Comparison of ENCODE assay signal across 11 cellular contexts in genomic region chr5:55364537-55365055, GRCh38. TPM values are rescaled to one million over a fixed set of nuclear protein-coding genes. Genes with fewer than 3 reads are reported as not detected.
DNase-seq lines count a peak whose midpoint lies in the region; ATAC-seq, FAIRE-seq and TF ChIP-seq lines count a peak whose summit lies in the region.
"Had no signal": no experiment of that assay in that cellular context is flagged by ENCODE, and none has a peak within 500 bp of the region (broad histone marks: within the 10 kb centered on the region; RNA-seq: fewer than 3 reads in every experiment).

No MANE protein-coding gene starts in this region.

- TF ChIP-seq EP300 in SK-N-SH (IDR thresholded peaks at IDR 0.05; ENCODE audit: borderline replicate concordance in 1 of 2, low read depth in 1 of 2, low read length in 1 of 2), result no peak

- no peak overlapping the region for H3K4me2 ChIP-seq in SK-N-SH

- no peak overlapping the region for H2AFZ ChIP-seq in SK-N-SH (ENCODE audit: low read depth)

- H3K27me3 ChIP-seq in SK-N-SH (ENCODE audit: insufficient read depth), result no peaks in the 10 kb centered on the region
- H3K27me3 ChIP-seq: ovary had no signal

- POLR2A ChIA-PET in SK-N-SH (lab: Yijun Ruan, JAX), result no interaction called here

- H3K9me3 Mint-ChIP-seq in activated naive CD4-positive, alpha-beta T cell treated with anti-CD3 and anti-CD28 coated beads, Interleukin-2, amount 50 U/mL, for 24 hours, result no peaks in the 10 kb centered on the region
- no peaks in the 10 kb centered on the region for H3K9me3 Mint-ChIP-seq in stimulated activated effector memory CD8-positive, alpha-beta T cell treated with anti-CD3 and anti-CD28 coated beads, Interleukin-12 subunit alpha, Interleukin-12 subunit beta, amount 100 ng/mL, for 72 hours
- H3K9me3 Mint-ChIP-seq: dendritic cell treated with granulocyte-macrophage colony-stimulating factor and Interleukin-4, amounts not matched to agents 40 ng/mL and 50 ng/mL, for 4 days had no signal

- peaks cover 11% of the 10 kb centered on the region for H3K4me1 Mint-ChIP-seq in activated naive CD4-positive, alpha-beta T cell treated with anti-CD3 and anti-CD28 coated beads, Interleukin-2, amount 50 U/mL, for 24 hours
- peaks cover 16% of the 10 kb centered on the region for H3K4me1 Mint-ChIP-seq in stimulated activated effector memory CD8-positive, alpha-beta T cell treated with anti-CD3 and anti-CD28 coated beads, Interleukin-12 subunit alpha, Interleukin-12 subunit beta, amount 100 ng/mL, for 72 hours

- peak; percentile 93 for ATAC-seq in GM21619 (IDR thresholded peaks at IDR 0.05; ENCODE audit: unreplicated experiment)
- peak; percentile 99 for ATAC-seq in HG03378 (IDR thresholded peaks at IDR 0.05; ENCODE audit: unreplicated experiment)
- peak; percentile 98 for ATAC-seq in stimulated activated effector memory CD8-positive, alpha-beta T cell treated with anti-CD3 and anti-CD28 coated beads, Interleukin-12 subunit alpha, Interleukin-12 subunit beta, amount 100 ng/mL, for 72 hours

- no peaks in the 10 kb centered on the region for H4K20me1 ChIP-seq in SK-N-SH (ENCODE audit: insufficient read depth)

- H3F3A ChIP-seq in SK-N-SH (replicated peaks; ENCODE audit: insufficient read depth), result peaks cover 3% of the 10 kb centered on the region

- no peak overlapping the region for H3K9ac ChIP-seq in SK-N-SH

- H3K4me3 ChIP-seq in SK-N-SH (ENCODE audit: low read depth in 2 of 2, low read length in 1 of 2), result no peak overlapping the region
- H3K4me3 ChIP-seq: ovary had no signal

- peaks cover 29 to 43% of the 10 kb centered on the region in 2 experiments for H3K36me3 ChIP-seq in SK-N-SH (replicated peaks in 1 of 2; ENCODE audit: control insufficient read depth in 1 of 2, insufficient read depth in 2 of 2, low read length in 1 of 2)
- H3K36me3 ChIP-seq: ovary had no signal

- no peak overlapping the region for H3K27ac ChIP-seq in SK-N-SH (ENCODE audit: low read depth in 2 of 2, low read length in 1 of 2)
- H3K27ac ChIP-seq: ovary, RWPE1 had no signal

- no peak overlapping the region for H3K4me3 Mint-ChIP-seq in activated naive CD4-positive, alpha-beta T cell treated with anti-CD3 and anti-CD28 coated beads, Interleukin-2, amount 50 U/mL, for 24 hours
- no peak overlapping the region for H3K4me3 Mint-ChIP-seq in stimulated activated effector memory CD8-positive, alpha-beta T cell treated with anti-CD3 and anti-CD28 coated beads, Interleukin-12 subunit alpha, Interleukin-12 subunit beta, amount 100 ng/mL, for 72 hours
- H3K4me3 Mint-ChIP-seq: dendritic cell treated with granulocyte-macrophage colony-stimulating factor and Interleukin-4, amounts not matched to agents 40 ng/mL and 50 ng/mL, for 4 days had no signal

- no peak for FAIRE-seq in HTR-8/SVneo (lab: Jason Lieb, UNC)

- no peak for TF ChIP-seq CTCF in SK-N-SH (IDR thresholded peaks at IDR 0.05)

- peaks cover 5% of the 10 kb centered on the region; the same call in 1 of the 2 replicates for H3K79me2 ChIP-seq in SK-N-SH (ENCODE audit: insufficient read depth)

- H3K36me3 Mint-ChIP-seq in activated naive CD4-positive, alpha-beta T cell treated with anti-CD3 and anti-CD28 coated beads, Interleukin-2, amount 50 U/mL, for 24 hours, result peaks cover 25% of the 10 kb centered on the region
- peaks cover 76% of the 10 kb centered on the region for H3K36me3 Mint-ChIP-seq in stimulated activated effector memory CD8-positive, alpha-beta T cell treated with anti-CD3 and anti-CD28 coated beads, Interleukin-12 subunit alpha, Interleukin-12 subunit beta, amount 100 ng/mL, for 72 hours

- no peaks in the 10 kb centered on the region for H3K9me3 ChIP-seq in SK-N-SH
- H3K9me3 ChIP-seq: ovary had no signal

- H3K4me1 ChIP-seq in SK-N-SH (ENCODE audit: control insufficient read depth in 1 of 2, insufficient read depth in 2 of 2, low read depth in 1 of 2, low read length in 1 of 2), result no peaks in the 10 kb centered on the region

- H3K27ac Mint-ChIP-seq in activated naive CD4-positive, alpha-beta T cell treated with anti-CD3 and anti-CD28 coated beads, Interleukin-2, amount 50 U/mL, for 24 hours, result peak overlapping the region; percentile 14
- H3K27ac Mint-ChIP-seq in stimulated activated effector memory CD8-positive, alpha-beta T cell treated with anti-CD3 and anti-CD28 coated beads, Interleukin-12 subunit alpha, Interleukin-12 subunit beta, amount 100 ng/mL, for 72 hours, result no peak overlapping the region
- H3K27ac Mint-ChIP-seq: dendritic cell treated with granulocyte-macrophage colony-stimulating factor and Interleukin-4, amounts not matched to agents 40 ng/mL and 50 ng/mL, for 4 days had no signal

- H3K27me3 Mint-ChIP-seq in activated naive CD4-positive, alpha-beta T cell treated with anti-CD3 and anti-CD28 coated beads, Interleukin-2, amount 50 U/mL, for 24 hours, result no peaks in the 10 kb centered on the region
- H3K27me3 Mint-ChIP-seq: dendritic cell treated with granulocyte-macrophage colony-stimulating factor and Interleukin-4, amounts not matched to agents 40 ng/mL and 50 ng/mL, for 4 days had no signal

- 98% methylated on average over 4 of the region's 4 CpGs for WGBS in SK-N-SH (ENCODE audit: low lambda C conversion rate)

- no peak for DNase-seq in activated naive CD4-positive, alpha-beta T cell treated with Interleukin-2 at 50 U/mL for 16 hours
- no peak for DNase-seq in stimulated activated effector memory CD8-positive, alpha-beta T cell treated with anti-CD3 and anti-CD28 coated beads, Interleukin-12 subunit alpha, Interleukin-12 subunit beta, amount 100 ng/mL, for 72 hours (ENCODE audit: low spot score in 2 of 2)
- no peak for DNase-seq in DMS153 treated with DMSO at 0.1 percent for 48 hours (lab: John Stamatoyannopoulos, UW; ENCODE audit: unreplicated experiment)
- no peak for DNase-seq in HTR-8/SVneo (ENCODE audit: insufficient read length, low spot score)
- DNase-seq in SK-N-SH, result no peak
- DNase-seq: ovary had no signal

- CTCF ChIA-PET in SK-N-SH (lab: Yijun Ruan, JAX), result no interaction called here

- no peak for TF ChIP-seq RAD21 in SK-N-SH (IDR thresholded peaks at IDR 0.05; ENCODE audit: low read length)

- no peaks in the 10 kb centered on the region for H3K9me2 ChIP-seq in SK-N-SH

TF ChIP-seq in SK-N-SH, 30 proteins besides CTCF, POLR2A, EP300 and RAD21 (continues in another document):
- TF ChIP-seq ZBTB33 (IDR thresholded peaks at IDR 0.05; ENCODE audit: borderline replicate concordance, low read depth) (no peak), EZH2phosphoT487 (IDR thresholded peaks at IDR 0.05; ENCODE audit: borderline replicate concordance, low read depth) (no peak), FOXJ3 (CRISPR knock-in tag; IDR thresholded peaks at IDR 0.05) (no peak), TAF1 (IDR thresholded peaks at IDR 0.05; ENCODE audit: borderline replicate concordance, low read depth, low read length) (no peak), JUND (IDR thresholded peaks at IDR 0.05) (no peak)
- TF ChIP-seq, protein P1, sequence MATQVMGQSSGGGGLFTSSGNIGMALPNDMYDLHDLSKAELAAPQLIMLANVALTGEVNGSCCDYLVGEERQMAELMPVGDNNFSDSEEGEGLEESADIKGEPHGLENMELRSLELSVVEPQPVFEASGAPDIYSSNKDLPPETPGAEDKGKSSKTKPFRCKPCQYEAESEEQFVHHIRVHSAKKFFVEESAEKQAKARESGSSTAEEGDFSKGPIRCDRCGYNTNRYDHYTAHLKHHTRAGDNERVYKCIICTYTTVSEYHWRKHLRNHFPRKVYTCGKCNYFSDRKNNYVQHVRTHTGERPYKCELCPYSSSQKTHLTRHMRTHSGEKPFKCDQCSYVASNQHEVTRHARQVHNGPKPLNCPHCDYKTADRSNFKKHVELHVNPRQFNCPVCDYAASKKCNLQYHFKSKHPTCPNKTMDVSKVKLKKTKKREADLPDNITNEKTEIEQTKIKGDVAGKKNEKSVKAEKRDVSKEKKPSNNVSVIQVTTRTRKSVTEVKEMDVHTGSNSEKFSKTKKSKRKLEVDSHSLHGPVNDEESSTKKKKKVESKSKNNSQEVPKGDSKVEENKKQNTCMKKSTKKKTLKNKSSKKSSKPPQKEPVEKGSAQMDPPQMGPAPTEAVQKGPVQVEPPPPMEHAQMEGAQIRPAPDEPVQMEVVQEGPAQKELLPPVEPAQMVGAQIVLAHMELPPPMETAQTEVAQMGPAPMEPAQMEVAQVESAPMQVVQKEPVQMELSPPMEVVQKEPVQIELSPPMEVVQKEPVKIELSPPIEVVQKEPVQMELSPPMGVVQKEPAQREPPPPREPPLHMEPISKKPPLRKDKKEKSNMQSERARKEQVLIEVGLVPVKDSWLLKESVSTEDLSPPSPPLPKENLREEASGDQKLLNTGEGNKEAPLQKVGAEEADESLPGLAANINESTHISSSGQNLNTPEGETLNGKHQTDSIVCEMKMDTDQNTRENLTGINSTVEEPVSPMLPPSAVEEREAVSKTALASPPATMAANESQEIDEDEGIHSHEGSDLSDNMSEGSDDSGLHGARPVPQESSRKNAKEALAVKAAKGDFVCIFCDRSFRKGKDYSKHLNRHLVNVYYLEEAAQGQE (IDR thresholded peaks at IDR 0.05; ENCODE audit: low read depth, low read length), result no peak
- TF ChIP-seq, protein P2, sequence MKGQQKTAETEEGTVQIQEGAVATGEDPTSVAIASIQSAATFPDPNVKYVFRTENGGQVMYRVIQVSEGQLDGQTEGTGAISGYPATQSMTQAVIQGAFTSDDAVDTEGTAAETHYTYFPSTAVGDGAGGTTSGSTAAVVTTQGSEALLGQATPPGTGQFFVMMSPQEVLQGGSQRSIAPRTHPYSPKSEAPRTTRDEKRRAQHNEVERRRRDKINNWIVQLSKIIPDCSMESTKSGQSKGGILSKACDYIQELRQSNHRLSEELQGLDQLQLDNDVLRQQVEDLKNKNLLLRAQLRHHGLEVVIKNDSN (IDR thresholded peaks at IDR 0.05; ENCODE audit: borderline replicate concordance, low read depth), result no peak

RNA-seq across cellular contexts. Expression of gene MTREX, which starts 56.8 kb away (rescaled TPM):
- polyA plus RNA-seq in SK-N-SH (2012; rRNA removed), result 11.2 and 12.1 TPM in 2 replicates
- 14.9 and 22.6 TPM in 2 replicates for polyA plus RNA-seq in SK-N-SH (2012; cell fraction: cytosol; rRNA removed)
- polyA plus RNA-seq in SK-N-SH (2012; cell fraction: nucleus; rRNA removed), result 7.3 and 17.5 TPM in 2 replicates

RNA-seq across cellular contexts. Expression of gene DHX29, which starts 57.1 kb away (rescaled TPM):
- polyA plus RNA-seq in SK-N-SH (2012; rRNA removed), result 2.1 and 2.2 TPM in 2 replicates
- polyA plus RNA-seq in SK-N-SH (2012; cell fraction: cytosol; rRNA removed), result 3.4 and 4.9 TPM in 2 replicates
- polyA plus RNA-seq in SK-N-SH (2012; cell fraction: nucleus; rRNA removed), result 2.5 and 4.5 TPM in 2 replicates
